Comparison of ENCODE assay signal across 1 cellular context in the genomic region with DNA sequence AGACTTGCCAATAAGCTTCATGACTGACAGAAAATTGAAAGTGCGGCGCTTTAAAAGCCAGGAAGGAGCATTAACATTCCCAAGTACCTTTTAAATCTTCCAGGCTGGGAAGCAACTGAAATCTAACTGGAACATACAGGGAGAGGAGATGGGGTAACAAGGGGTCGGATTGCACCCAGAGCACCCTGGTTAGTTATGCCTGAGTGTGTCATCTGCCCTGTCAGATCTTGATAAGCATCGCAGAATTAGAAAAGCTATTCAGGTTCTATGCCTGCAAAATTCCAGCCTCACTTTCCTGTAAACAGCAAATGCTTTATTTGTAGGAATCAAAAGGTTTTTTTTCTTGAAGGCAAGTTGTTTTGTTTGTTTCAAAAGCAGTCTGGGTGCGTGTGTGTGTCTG.
TF ChIP-seq lines count a peak whose summit lies in the region.

No MANE protein-coding gene starts in this region.

TF ChIP-seq in IMR-90, 13 proteins besides CTCF, POLR2A, EP300 and RAD21:
- TF ChIP-seq RCOR1 (IDR thresholded peaks at IDR 0.05; ENCODE audit: insufficient replicate concordance, low read length) (no peak), NFE2L2 (IDR thresholded peaks at IDR 0.05; ENCODE audit: low read depth, low read length) (no peak), BHLHE40 (IDR thresholded peaks at IDR 0.05; ENCODE audit: low read depth, low read length) (no peak)
